In the genomic region with DNA sequence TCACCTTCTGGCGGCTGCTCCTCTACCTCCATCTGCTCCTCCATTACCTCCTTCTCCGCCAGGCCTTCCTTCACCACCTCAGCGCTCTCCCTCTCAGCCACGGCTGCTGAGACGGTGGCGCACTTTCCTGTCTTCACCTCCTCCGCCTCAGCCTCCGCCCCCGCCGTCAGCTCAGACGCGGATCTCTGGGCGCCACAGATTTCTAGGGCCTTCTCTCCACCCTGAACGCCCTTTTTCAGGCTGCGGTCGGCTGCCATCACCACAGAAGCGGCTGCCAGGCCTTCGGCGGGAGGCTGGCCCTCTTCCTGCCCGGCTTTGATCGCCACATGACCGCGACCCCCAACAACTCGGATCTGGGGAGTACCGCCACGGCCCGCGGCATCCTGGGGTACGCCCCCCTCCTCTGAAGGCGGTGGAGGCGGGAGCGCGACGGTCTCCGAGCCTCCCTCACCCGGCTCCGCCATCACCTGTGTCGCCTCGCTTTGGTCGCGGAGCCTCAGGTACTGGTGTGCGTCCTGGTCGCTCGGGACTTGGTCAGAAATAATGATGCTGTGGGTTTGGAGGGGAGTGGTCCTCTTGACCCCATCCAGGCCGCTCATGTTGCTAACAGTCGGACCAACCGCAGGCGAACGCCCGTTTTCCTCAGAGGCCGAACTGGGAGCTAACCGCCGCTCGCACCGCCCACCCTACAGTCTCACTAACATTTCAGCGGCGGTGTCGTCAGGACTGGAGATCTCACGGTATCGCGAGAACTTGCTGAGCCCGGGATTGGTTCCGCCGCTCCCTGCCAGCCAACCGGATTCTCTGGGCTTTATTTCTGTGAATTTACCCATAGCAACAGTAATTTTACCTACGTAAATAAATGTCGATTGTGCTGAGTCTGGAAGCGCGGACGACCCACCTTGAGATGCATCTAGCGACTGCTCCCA, we compare ENCODE assay signal across 8 cellular contexts. TPM values are rescaled to one million over a fixed set of nuclear protein-coding genes. Genes with fewer than 3 reads are reported as not detected.
DNase-seq lines count a peak whose midpoint lies in the region; ATAC-seq and TF ChIP-seq lines count a peak whose summit lies in the region.

A gene (minus strand): TSS at position 699 of the 929 bp plus-strand sequence. CDS start 100 bp downstream, at position 599.

- intact Hi-C loops in left ventricle myocardium superior (cut with micrococcal nuclease): loop anchor here (10.0 kb wide), 1 partner anchor 255 kb away; no protein-coding TSS in a partner anchor
- intact Hi-C loops in prostate gland (cut with DNase I): loop anchor here (5.0 to 10.0 kb wide), 4 partner anchors 233 to 405 kb away; a partner anchor contains a TSS

- peak; percentile 78 to 87 for DNase-seq in NCI-H187 (lab: John Stamatoyannopoulos, UW)
- DNase-seq in T-helper 2 cell: peak; percentile 79 to 98 (median 92)
- DNase-seq in left ventricle myocardium superior: peak; percentile 96
- peak; percentile 98 for DNase-seq in prostate gland (ENCODE audit: low spot score)

- peak; percentile 98 for TF ChIP-seq POLR2A in prostate gland (IDR thresholded peaks at IDR 0.05)

- TF ChIP-seq CTCF in prostate gland (IDR thresholded peaks at IDR 0.05): no peak

- ATAC-seq in GM18498 (IDR thresholded peaks at IDR 0.05; ENCODE audit: unreplicated experiment) (peak; percentile 95), HG02938 (IDR thresholded peaks at IDR 0.05; ENCODE audit: unreplicated experiment) (peak; percentile 93), left ventricle myocardium superior (peak; percentile 97)

- peak within 1 kb of the TSS; percentile 97 for H3K27ac ChIP-seq in angular gyrus (ENCODE audit: low read depth, low read length)
- H3K27ac ChIP-seq in prostate gland: peak within 1 kb of the TSS; percentile 92 to 99
- peak within 1 kb of the TSS; percentile 98 for H3K27ac ChIP-seq in urinary bladder (ENCODE audit: low read depth)

- no peaks in the 10 kb centered on the region for H3K9me3 ChIP-seq in prostate gland

- peaks cover 7% of the 10 kb centered on the region for H3K4me1 ChIP-seq in prostate gland (replicated peaks)
- no peaks in the 10 kb centered on the region for H3K4me1 ChIP-seq in urinary bladder (ENCODE audit: insufficient read depth)

- no peaks in the 10 kb centered on the region for H3K27me3 ChIP-seq in prostate gland (replicated peaks; ENCODE audit: insufficient read depth)

- under 1% methylated on average over 67 of the region's 71 CpGs for WGBS in prostate gland
- WGBS in urinary bladder: under 1% methylated on average over 71 of the region's 71 CpGs

- H3K36me3 ChIP-seq in prostate gland (no peaks in the 10 kb centered on the region), urinary bladder (ENCODE audit: insufficient read depth) (no peaks in the 10 kb centered on the region)

- H3K4me3 ChIP-seq in prostate gland (peak within 1 kb of the TSS; percentile 82 to 91), urinary bladder (ENCODE audit: low read depth, low read length) (peak within 1 kb of the TSS; percentile 68)

RNA-seq across cellular contexts. Expression of the gene that starts here (rescaled TPM):
- total RNA-seq in left ventricle myocardium superior (96.8 TPM), prostate gland (100 to 1,000 TPM; 112 to 159 TPM), urinary bladder (66.7 TPM)
- 56.0 TPM for polyA plus RNA-seq in urinary bladder

Comparison
In these comparisons a context has a peak if more than half of its experiments do, and no peak if none do; other contexts are left out.
1. Peak in every context shown above with its lines: DNase-seq, ATAC-seq, H3K4me3 ChIP-seq and H3K27ac ChIP-seq.